14 cellular contexts compared by ENCODE assay signal in genomic region chr4:14726441-14727405, GRCh38.
DNase-seq lines count a peak whose midpoint lies in the region; ATAC-seq and TF ChIP-seq lines count a peak whose summit lies in the region.
"Had no signal": no experiment of that assay in that cellular context is flagged by ENCODE, and none has a peak within 500 bp of the region (broad histone marks: within the 10 kb centered on the region; RNA-seq: fewer than 3 reads in every experiment).

No MANE protein-coding gene starts in this region.

- TF ChIP-seq POLR2A in erythroblast (IDR thresholded peaks at IDR 0.05; ENCODE audit: low read length) = no peak

- in situ Hi-C loops in astrocyte of the cerebellum (cut with HindIII; ENCODE audit: low sequenced_read_pairs) = no loop called here

- TF ChIP-seq CTCF in astrocyte of the cerebellum (IDR thresholded peaks at IDR 0.05; ENCODE audit: low read depth, low read length, missing control alignments) = no peak

- H3K4me3 ChIP-seq in astrocyte of the cerebellum (ENCODE audit: low read depth, low read length) = no peak overlapping the region
- H3K4me3 ChIP-seq: gastroesophageal sphincter, skin epidermis had no signal

- ATAC-seq in GM19395 (IDR thresholded peaks at IDR 0.05; ENCODE audit: unreplicated experiment) = peak; percentile 58
- ATAC-seq: activated naive CD8-positive, alpha-beta T cell treated with anti-CD3 and anti-CD28 coated beads, Interleukin-2, amount 50 U/mL, for 24 hours; gastroesophageal sphincter; stimulated activated effector memory CD8-positive, alpha-beta T cell treated with anti-CD3 and anti-CD28 coated beads, Interleukin-12 subunit alpha, Interleukin-12 subunit beta, amount 100 ng/mL, for 72 hours had no signal

- peak; percentile 89 for DNase-seq in NCI-H1105 treated with DMSO at 0.1 percent for 48 hours (lab: John Stamatoyannopoulos, UW)
- DNase-seq in astrocyte of the cerebellum (ENCODE audit: low read depth) = peak; percentile 28
- DNase-seq in mucosa of gallbladder (ENCODE audit: low spot score) = peak; percentile 23
- no peak for DNase-seq in dermis blood vessel endothelial cell
- no peak for DNase-seq in inferior parietal cortex (ENCODE audit: extremely low spot score)
- no peak for DNase-seq in erythroblast (lab: John Stamatoyannopoulos, UW)
- no peak for DNase-seq in T-helper 1 cell
- DNase-seq: activated naive CD8-positive, alpha-beta T cell treated with anti-CD3 and anti-CD28 coated beads, Interleukin-2, amount 50 U/mL, for 24 hours; Caco-2; KBM-7 had no signal

Comparison
In these comparisons a context has a peak if more than half of its experiments do, and no peak if none do; other contexts are left out.
1. DNase-seq: peak in NCI-H1105 treated with DMSO at 0.1 percent for 48 hours (single experiment), astrocyte of the cerebellum (single experiment) and mucosa of gallbladder (single experiment); none in dermis blood vessel endothelial cell (single experiment), inferior parietal cortex (single experiment), erythroblast (0 of 2) and T-helper 1 cell (0 of 5).